In the genomic region with DNA sequence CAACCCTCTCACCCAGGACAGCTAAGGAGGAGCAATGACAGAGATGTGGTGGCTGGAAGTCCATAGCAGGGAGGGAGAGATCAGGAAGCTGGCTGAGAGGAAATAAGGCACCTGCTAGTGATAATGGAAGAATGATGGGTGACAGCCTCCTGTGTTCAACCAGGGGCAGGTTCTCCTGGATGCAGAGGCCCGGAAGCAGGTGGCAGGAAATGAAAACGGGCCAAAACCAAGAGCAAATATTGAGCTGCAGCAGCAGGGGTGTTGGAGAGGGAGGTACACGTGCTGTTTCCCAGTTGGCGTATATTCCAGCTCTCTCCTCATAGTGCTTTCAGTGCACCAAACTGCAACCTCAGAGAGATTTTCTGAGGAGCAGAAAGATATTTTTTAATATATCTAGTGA, we compare ENCODE assay signal across 10 cellular contexts.
DNase-seq lines count a peak whose midpoint lies in the region; ATAC-seq and TF ChIP-seq lines count a peak whose summit lies in the region.
"Had no signal": no experiment of that assay in that cellular context is flagged by ENCODE, and none has a peak within 500 bp of the region (broad histone marks: within the 10 kb centered on the region; RNA-seq: fewer than 3 reads in every experiment).

No MANE protein-coding gene starts in this region.

- H3K27me3 Mint-ChIP-seq in glutamatergic neuron (ENCODE audit: unreplicated experiment) = peaks cover 4% of the 10 kb centered on the region
- no peaks in the 10 kb centered on the region for H3K27me3 Mint-ChIP-seq in natural killer cell treated with Interleukin-12 subunit alpha and Interleukin-12 subunit beta and Interleukin-15 and Interleukin-18, amount 100 ng/mL, for 72 hours
- H3K27me3 Mint-ChIP-seq: activated CD4-positive, alpha-beta memory T cell treated with anti-CD3 and anti-CD28 coated beads, Interleukin-2, amount 10 ng/mL, durations not matched to agents 7 days and 5 days had no signal

- POLR2A ChIA-PET in OCI-LY7 (lab: Charles Lee) = interaction anchor here (1.0 to 1.3 kb wide), 3 partner anchors 9 to 27 kb away, joined by 3 to 4 read pairs (median 4); no protein-coding TSS in a partner anchor

- H3K4me1 Mint-ChIP-seq in glutamatergic neuron (ENCODE audit: low read depth, unreplicated experiment) = peaks cover 5% of the 10 kb centered on the region
- peaks cover 8 to 10% of the 10 kb centered on the region in 2 donors for H3K4me1 Mint-ChIP-seq in natural killer cell treated with Interleukin-12 subunit alpha and Interleukin-12 subunit beta and Interleukin-15 and Interleukin-18, amount 100 ng/mL, for 72 hours (ENCODE audit: low read depth in 2 of 2)

- intact Hi-C loops in OCI-LY7 (cut with micrococcal nuclease; ENCODE audit: unreplicated experiment) = no loop called here
- intact Hi-C loops in mucosa of descending colon (cut with DNase I, micrococcal nuclease) = no loop called here

- peak; percentile 11 for DNase-seq in GM12865 (ENCODE audit: low read depth)
- DNase-seq in NCI-H1105 treated with DMSO at 0.1 percent for 48 hours (lab: John Stamatoyannopoulos, UW) = peak; percentile 86
- DNase-seq in OCI-LY7 (ENCODE audit: low spot score) = peak; percentile 55
- DNase-seq in mucosa of descending colon = peak in 2 of 3 donors; percentile 48 to 50
- DNase-seq in NCI-H526 treated with DMSO at 0.1 percent for 48 hours (lab: John Stamatoyannopoulos, UW) = no peak
- no peak for DNase-seq in glutamatergic neuron
- no peak for DNase-seq in natural killer cell treated with Interleukin-12 subunit alpha and Interleukin-12 subunit beta and Interleukin-15 and Interleukin-18, amount 100 ng/mL, for 72 hours (ENCODE audit: low spot score)
- DNase-seq: activated CD4-positive, alpha-beta memory T cell treated with anti-CD3 and anti-CD28 coated beads, Interleukin-2, amount 10 ng/mL, durations not matched to agents 7 days and 5 days had no signal

- BruUV-seq in OCI-LY7 (replicated peaks; lab: Mats Ljungman, UMichigan) = no TSS peak

- H3K4me3 ChIP-seq in GM12865 (ENCODE audit: low read depth, low read length) (no peak overlapping the region), OCI-LY7 (ENCODE audit: low read depth, low read length, poor library complexity, severe bottlenecking) (no peak overlapping the region), mucosa of descending colon (no peak overlapping the region)

- CTCF ChIA-PET in OCI-LY7 (lab: Charles Lee; ENCODE audit: unreplicated experiment) = interaction anchor here (0.6 to 1.4 kb wide), 2 partner anchors 14 to 1936 kb away, joined by 3 to 4 read pairs; no protein-coding TSS in a partner anchor

- H3K36me3 ChIP-seq in OCI-LY7 (ENCODE audit: insufficient read depth, low read length) (no peaks in the 10 kb centered on the region), mucosa of descending colon (ENCODE audit: low read depth) (no peaks in the 10 kb centered on the region)

- H3K4me3 Mint-ChIP-seq in glutamatergic neuron (ENCODE audit: unreplicated experiment) = no peak overlapping the region
- no peak overlapping the region for H3K4me3 Mint-ChIP-seq in natural killer cell treated with Interleukin-12 subunit alpha and Interleukin-12 subunit beta and Interleukin-15 and Interleukin-18, amount 100 ng/mL, for 72 hours
- H3K4me3 Mint-ChIP-seq: activated CD4-positive, alpha-beta memory T cell treated with anti-CD3 and anti-CD28 coated beads, Interleukin-2, amount 10 ng/mL, durations not matched to agents 7 days and 5 days had no signal

- ATAC-seq in mucosa of descending colon = peak; percentile 97
- ATAC-seq in GM21825 (IDR thresholded peaks at IDR 0.05; ENCODE audit: unreplicated experiment) = no peak
- no peak for ATAC-seq in natural killer cell treated with Interleukin-12 subunit alpha and Interleukin-12 subunit beta and Interleukin-15 and Interleukin-18, amount 100 ng/mL, for 72 hours
- ATAC-seq: Right ventricle myocardium inferior had no signal

- H3K9me3 ChIP-seq in OCI-LY7 (ENCODE audit: low read length) (no peaks in the 10 kb centered on the region), mucosa of descending colon (no peaks in the 10 kb centered on the region)

- H3K9me3 Mint-ChIP-seq in glutamatergic neuron (ENCODE audit: unreplicated experiment) = peaks cover 7% of the 10 kb centered on the region
- H3K9me3 Mint-ChIP-seq in natural killer cell treated with Interleukin-12 subunit alpha and Interleukin-12 subunit beta and Interleukin-15 and Interleukin-18, amount 100 ng/mL, for 72 hours = no peaks in the 10 kb centered on the region

- H3K9me2 ChIP-seq in OCI-LY7 (ENCODE audit: insufficient read depth, low read length) = no peaks in the 10 kb centered on the region

- H3K4me1 ChIP-seq in OCI-LY7 (ENCODE audit: insufficient read depth, low read length, poor library complexity, severe bottlenecking) = peaks cover 10% of the 10 kb centered on the region
- H3K4me1 ChIP-seq in mucosa of descending colon (ENCODE audit: low read depth) = no peaks in the 10 kb centered on the region

- no peaks in the 10 kb centered on the region for H3K36me3 Mint-ChIP-seq in glutamatergic neuron (ENCODE audit: unreplicated experiment)
- H3K36me3 Mint-ChIP-seq in natural killer cell treated with Interleukin-12 subunit alpha and Interleukin-12 subunit beta and Interleukin-15 and Interleukin-18, amount 100 ng/mL, for 72 hours = no peaks in the 10 kb centered on the region

- H2AFZ ChIP-seq in OCI-LY7 (ENCODE audit: low read length) = no peak overlapping the region

- H3K79me2 ChIP-seq in OCI-LY7 (ENCODE audit: insufficient read depth, low read depth, low read length) = no peaks in the 10 kb centered on the region

- no peak for TF ChIP-seq CTCF in GM12865 (IDR thresholded peaks at IDR 0.05; ENCODE audit: insufficient read depth, low read depth, low read length, missing control alignments)
- no peak for TF ChIP-seq CTCF in OCI-LY7 (conservative IDR thresholded peaks at IDR 0.05; ENCODE audit: low read length)
- TF ChIP-seq CTCF in mucosa of descending colon (IDR thresholded peaks at IDR 0.05) = no peak
- TF ChIP-seq CTCF in glutamatergic neuron (IDR thresholded peaks at IDR 0.05; ENCODE audit: partially characterized antibody, unreplicated experiment) = no peak

- no peak overlapping the region for H3K27ac ChIP-seq in OCI-LY7 (ENCODE audit: low read depth, low read length, poor library complexity, severe bottlenecking)

- H3K4me2 ChIP-seq in OCI-LY7 (ENCODE audit: low read length) = peak overlapping the region; percentile 43

- no peak overlapping the region for H3K27ac Mint-ChIP-seq in glutamatergic neuron (ENCODE audit: unreplicated experiment)
- H3K27ac Mint-ChIP-seq in natural killer cell treated with Interleukin-12 subunit alpha and Interleukin-12 subunit beta and Interleukin-15 and Interleukin-18, amount 100 ng/mL, for 72 hours = no peak overlapping the region
- H3K27ac Mint-ChIP-seq: activated CD4-positive, alpha-beta memory T cell treated with anti-CD3 and anti-CD28 coated beads, Interleukin-2, amount 10 ng/mL, durations not matched to agents 7 days and 5 days had no signal

- no peaks in the 10 kb centered on the region for H4K20me1 ChIP-seq in OCI-LY7 (ENCODE audit: insufficient read depth, low read length)

Comparison
In these comparisons a context has a peak if more than half of its experiments do, and no peak if none do; other contexts are left out.
1. DNase-seq: peak in GM12865 (single experiment), NCI-H1105 treated with DMSO at 0.1 percent for 48 hours (single experiment), OCI-LY7 (single experiment) and mucosa of descending colon (2 of 3); none in NCI-H526 treated with DMSO at 0.1 percent for 48 hours (single experiment), glutamatergic neuron (single experiment) and natural killer cell treated with Interleukin-12 subunit alpha and Interleukin-12 subunit beta and Interleukin-15 and Interleukin-18, amount 100 ng/mL, for 72 hours (single experiment).